ENCODE assay signal across 24 cellular contexts in genomic region chrX:80388206-80388605, GRCh38. TPM values are rescaled to one million over a fixed set of nuclear protein-coding genes. Genes with fewer than 3 reads are reported as not detected.
DNase-seq lines count a peak whose midpoint lies in the region; ATAC-seq and TF ChIP-seq lines count a peak whose summit lies in the region.
"Had no signal": no experiment of that assay in that cellular context is flagged by ENCODE, and none has a peak within 500 bp of the region (broad histone marks: within the 10 kb centered on the region; RNA-seq: fewer than 3 reads in every experiment).

No MANE protein-coding gene starts in this region.

- H3K36me3 Mint-ChIP-seq in MCF 10A (ENCODE audit: insufficient read depth, unreplicated experiment): no peaks in the 10 kb centered on the region
- no peaks in the 10 kb centered on the region for H3K36me3 Mint-ChIP-seq in activated CD8-positive, alpha-beta T cell treated with anti-CD3 and anti-CD28 coated beads for 36 hours (ENCODE audit: low read depth)
- H3K36me3 Mint-ChIP-seq: CD8-positive, alpha-beta memory T cell had no signal

- intact Hi-C loops in MCF 10A (cut with micrococcal nuclease) (no loop called here), breast epithelium (cut with DNase I; ENCODE audit: low total_unique reads) (no loop called here), dorsolateral prefrontal cortex (cut with DNase I) (no loop called here)
- intact Hi-C loops in activated CD8-positive, alpha-beta T cell treated with anti-CD3 and anti-CD28 coated beads for 36 hours (cut with micrococcal nuclease): no loop called here

- no peak overlapping the region for H3K27ac ChIP-seq in breast epithelium
- no peak overlapping the region for H3K27ac ChIP-seq in dorsolateral prefrontal cortex
- H3K27ac ChIP-seq: 22Rv1, C4-2B had no signal

- no peak overlapping the region for H3K4me3 Mint-ChIP-seq in MCF 10A (ENCODE audit: unreplicated experiment)
- H3K4me3 Mint-ChIP-seq in activated CD8-positive, alpha-beta T cell treated with anti-CD3 and anti-CD28 coated beads for 36 hours: no peak overlapping the region
- H3K4me3 Mint-ChIP-seq: CD8-positive, alpha-beta memory T cell; H9; IgD-negative memory B cell had no signal

- H3K27ac Mint-ChIP-seq in MCF 10A (ENCODE audit: low read depth, unreplicated experiment): no peak overlapping the region
- H3K27ac Mint-ChIP-seq in activated CD8-positive, alpha-beta T cell treated with anti-CD3 and anti-CD28 coated beads for 36 hours: no peak overlapping the region
- H3K27ac Mint-ChIP-seq: CD8-positive, alpha-beta memory T cell; H9; IgD-negative memory B cell had no signal

- no peak for ATAC-seq in HG03159 (IDR thresholded peaks at IDR 0.05; ENCODE audit: unreplicated experiment)
- ATAC-seq in activated CD8-positive, alpha-beta T cell treated with anti-CD3 and anti-CD28 coated beads for 36 hours: no peak

- no peaks in the 10 kb centered on the region for H3K4me1 ChIP-seq in breast epithelium

- H3K9me3 ChIP-seq in breast epithelium: no peaks in the 10 kb centered on the region
- H3K9me3 ChIP-seq: SK-N-SH had no signal

- CTCF ChIA-PET in MCF 10A (lab: Yijun Ruan, JAX): no interaction called here
- CTCF ChIA-PET in activated CD8-positive, alpha-beta T cell treated with anti-CD3 and anti-CD28 coated beads for 36 hours (lab: Charles Lee): no interaction called here

- TF ChIP-seq POLR2A in breast epithelium (IDR thresholded peaks at IDR 0.05): no peak

- no peak for TF ChIP-seq CTCF in MCF 10A (IDR thresholded peaks at IDR 0.05; ENCODE audit: unreplicated experiment)
- TF ChIP-seq CTCF in breast epithelium (IDR thresholded peaks at IDR 0.05): no peak
- TF ChIP-seq CTCF in fibroblast of mammary gland (conservative IDR thresholded peaks at IDR 0.05; ENCODE audit: control insufficient read depth, insufficient read depth, low read depth, low read length): no peak
- TF ChIP-seq CTCF in activated CD8-positive, alpha-beta T cell treated with anti-CD3 and anti-CD28 coated beads for 36 hours (IDR thresholded peaks at IDR 0.05): no peak
- no peak for TF ChIP-seq CTCF in dorsolateral prefrontal cortex (IDR thresholded peaks at IDR 0.05 in 54 of 56, conservative IDR thresholded peaks at IDR 0.05 in 2 of 56; ENCODE audit: low read depth in 1 of 56, partially characterized antibody in 56 of 56)

- no peaks in the 10 kb centered on the region for H3K36me3 ChIP-seq in breast epithelium

- peaks cover 9% of the 10 kb centered on the region for H3K9me3 Mint-ChIP-seq in MCF 10A (ENCODE audit: unreplicated experiment)
- H3K9me3 Mint-ChIP-seq in activated CD8-positive, alpha-beta T cell treated with anti-CD3 and anti-CD28 coated beads for 36 hours: peaks cover 1% of the 10 kb centered on the region

- DNase-seq in MCF 10A (ENCODE audit: unreplicated experiment) (peak; percentile 2), breast epithelium (ENCODE audit: low spot score in 2 of 2) (no peak), RPMI7951 (ENCODE audit: low read depth) (peak; percentile 28), fibroblast of mammary gland (ENCODE audit: low read depth) (peak; percentile 15), OCI-M1 (lab: John Stamatoyannopoulos, UW) (no peak), dorsolateral prefrontal cortex (no peak)
- DNase-seq in activated CD8-positive, alpha-beta T cell treated with anti-CD3 and anti-CD28 coated beads for 36 hours: no peak
- DNase-seq: Calu3; CD8-positive, alpha-beta memory T cell; DMS153; H9; Karpas-422; NCI-H1417 treated with DMSO at 0.1 percent for 48 hours; NCI-H187; NCI-H446; NCI-H526; SIG-M5; SK-N-SH had no signal

- H3K4me3 ChIP-seq in breast epithelium: no peak overlapping the region
- H3K4me3 ChIP-seq in fibroblast of mammary gland (ENCODE audit: control insufficient read depth, low read depth, low read length): no peak overlapping the region
- H3K4me3 ChIP-seq in dorsolateral prefrontal cortex: no peak overlapping the region

- H3K4me1 Mint-ChIP-seq in MCF 10A (ENCODE audit: insufficient read depth, unreplicated experiment): no peaks in the 10 kb centered on the region
- no peaks in the 10 kb centered on the region for H3K4me1 Mint-ChIP-seq in activated CD8-positive, alpha-beta T cell treated with anti-CD3 and anti-CD28 coated beads for 36 hours (ENCODE audit: low read depth)
- H3K4me1 Mint-ChIP-seq: CD8-positive, alpha-beta memory T cell; H9; IgD-negative memory B cell had no signal

- POLR2A ChIA-PET in MCF 10A (lab: Yijun Ruan, JAX): no interaction called here
- POLR2A ChIA-PET in activated CD8-positive, alpha-beta T cell treated with anti-CD3 and anti-CD28 coated beads for 36 hours (lab: Charles Lee): no interaction called here

- no peaks in the 10 kb centered on the region for H3K27me3 Mint-ChIP-seq in MCF 10A (ENCODE audit: insufficient read depth, unreplicated experiment)
- H3K27me3 Mint-ChIP-seq in activated CD8-positive, alpha-beta T cell treated with anti-CD3 and anti-CD28 coated beads for 36 hours: no peaks in the 10 kb centered on the region
- H3K27me3 Mint-ChIP-seq: CD8-positive, alpha-beta memory T cell; IgD-negative memory B cell had no signal

- no TSS peak for BruUV-seq in MCF 10A (replicated peaks; lab: Mats Ljungman, UMichigan)

- peaks cover 0 to 12% of the 10 kb centered on the region in 2 donors for H3K27me3 ChIP-seq in breast epithelium
- H3K27me3 ChIP-seq in dorsolateral prefrontal cortex: peaks cover 0 to 35% (median 4%) of the 10 kb centered on the region in 45 donors

RNA-seq across cellular contexts. Expression of gene TENT5D, which starts 32.0 kb away (rescaled TPM):
- total RNA-seq in MCF 10A (2022): not detected in 2 replicates
- total RNA-seq in breast epithelium: not detected
- total RNA-seq in RPMI7951 (2014; rRNA removed; shearing (Covaris generic)): not detected in 2 replicates
- total RNA-seq in activated CD8-positive, alpha-beta T cell treated with anti-CD3 and anti-CD28 coated beads for 36 hours: not detected
- total RNA-seq in dorsolateral prefrontal cortex: not detected
- total RNA-seq: Calu3; CD8-positive, alpha-beta memory T cell; H9; M059J; OCI-LY7 had no signal

Comparison
In these comparisons a context has a peak if more than half of its experiments do, and no peak if none do; other contexts are left out.
1. DNase-seq: peak in MCF 10A (single experiment), RPMI7951 (single experiment) and fibroblast of mammary gland (single experiment); none in breast epithelium (0 of 2), activated CD8-positive, alpha-beta T cell treated with anti-CD3 and anti-CD28 coated beads for 36 hours (single experiment), OCI-M1 (single experiment) and dorsolateral prefrontal cortex (0 of 10).